ENCODE assay signal across 2 cellular contexts in genomic region chr9:136267261-136268111, GRCh38.
TF ChIP-seq lines count a peak whose summit lies in the region.

No MANE protein-coding gene starts in this region.

TF ChIP-seq in GM23338, 12 proteins besides CTCF, POLR2A, EP300 and RAD21 (continued from another document):
- no peak for TF ChIP-seq REST (IDR thresholded peaks at IDR 0.05; ENCODE audit: unreplicated experiment)
- TF ChIP-seq EZH2phosphoT487 (IDR thresholded peaks at IDR 0.05; ENCODE audit: unreplicated experiment): no peak
- TF ChIP-seq POLR2AphosphoS5 (IDR thresholded peaks at IDR 0.05; ENCODE audit: low read depth): peak; percentile 85

TF ChIP-seq in WTC11, 78 proteins besides CTCF, POLR2A, EP300 and RAD21 (continued from another document):
- no peak for TF ChIP-seq CDX4 (CRISPR knock-in tag; IDR thresholded peaks at IDR 0.05; ENCODE audit: borderline replicate concordance)
